24 cellular contexts compared by ENCODE assay signal in the genomic region with DNA sequence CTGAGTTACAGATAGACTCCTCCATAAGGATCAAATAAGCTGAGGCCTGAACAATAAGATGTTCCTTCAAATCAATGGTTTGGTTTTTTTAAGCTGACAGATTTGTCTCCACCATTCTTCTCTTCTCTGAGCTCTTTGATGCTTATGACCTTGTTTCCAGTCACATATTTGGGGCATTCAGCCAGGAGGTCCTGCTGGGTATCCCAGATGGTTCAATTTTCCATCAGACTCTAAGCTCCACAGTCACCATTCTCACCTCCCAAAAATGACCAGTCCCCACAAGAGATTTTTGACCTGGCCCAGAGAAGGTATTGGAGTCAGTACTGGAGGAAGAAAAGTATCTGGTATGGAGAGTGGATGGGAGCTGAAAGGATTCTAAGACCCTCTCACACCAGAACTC.
"Had no signal": no experiment of that assay in that cellular context is flagged by ENCODE, and none has a peak within 500 bp of the region (broad histone marks: within the 10 kb centered on the region; RNA-seq: fewer than 3 reads in every experiment).

No MANE protein-coding gene starts in this region.

- H3K36me3 ChIP-seq: neural progenitor cell, ovary, right lobe of liver, sigmoid colon, stomach, thoracic aorta, thyroid gland, tibial nerve, upper lobe of left lung, vagina had no signal

- H3K4me1 ChIP-seq: neural progenitor cell, parathyroid adenoma, psoas muscle, right lobe of liver, sigmoid colon, stomach, thyroid gland, tibial nerve, upper lobe of left lung, vagina had no signal

- H3K9ac ChIP-seq: neural progenitor cell, parathyroid adenoma had no signal

- ATAC-seq: psoas muscle; right cardiac atrium; right lobe of liver; stimulated activated effector memory CD8-positive, alpha-beta T cell treated with anti-CD3 and anti-CD28 coated beads, Interleukin-12 subunit alpha, Interleukin-12 subunit beta, amount 100 ng/mL, for 72 hours; stimulated activated naive B cell treated with anti-CD40 and anti-IgM and Interleukin-4, amounts not matched to agents 10 μg/mL and 1 μg/mL and 100 μg/mL, for 72 hours had no signal

- H3K4me3 ChIP-seq: neural progenitor cell, ovary, psoas muscle, right lobe of liver, sigmoid colon, stomach, thoracic aorta, thyroid gland, tibial nerve, upper lobe of left lung, vagina had no signal

- DNase-seq: occipital lobe; ovary; posterior cingulate gyrus; psoas muscle; right cardiac atrium; right lobe of liver; sigmoid colon; small intestine; stimulated activated CD4-positive, alpha-beta T cell treated with anti-CD3 and anti-CD28 coated beads, Interleukin-15, amount 100 ng/mL, for 24 hours; stimulated activated CD4-positive, alpha-beta T cell treated with anti-CD3 and anti-CD28 coated beads, Interleukin-2, amount 100 ng/mL, for 24 hours; stimulated activated CD4-positive, alpha-beta T cell treated with anti-CD3 and anti-CD28 coated beads, Interleukin-2, amount 100 ng/mL, for 48 hours; stimulated activated CD4-positive, alpha-beta T cell treated with anti-CD3 and anti-CD28 coated beads, Interleukin-4, amount 100 ng/mL, for 24 hours; stimulated activated naive B cell treated with anti-CD40 and anti-IgM and Interleukin-4, amounts not matched to agents 10 μg/mL and 1 μg/mL and 100 μg/mL, for 72 hours; stimulated activated naive CD4-positive, alpha-beta T cell treated with Interleukin-2 at 50 U/mL for 16 hours; stomach; thyroid gland; trophoblast cell; upper lobe of left lung had no signal

- H3K27me3 ChIP-seq: neural progenitor cell, ovary, right lobe of liver, sigmoid colon, stomach, thyroid gland, tibial nerve, upper lobe of left lung, vagina had no signal

- H3K27ac ChIP-seq: neural progenitor cell, ovary, parathyroid adenoma, psoas muscle, right lobe of liver, sigmoid colon, stomach, thoracic aorta, thyroid gland, tibial nerve, upper lobe of left lung, vagina had no signal

- H3K9me3 ChIP-seq: ovary, psoas muscle, right lobe of liver, sigmoid colon, stomach, thoracic aorta, thyroid gland, tibial nerve, upper lobe of left lung, vagina had no signal
